ENCODE assay signal across 9 cellular contexts in the genomic region with DNA sequence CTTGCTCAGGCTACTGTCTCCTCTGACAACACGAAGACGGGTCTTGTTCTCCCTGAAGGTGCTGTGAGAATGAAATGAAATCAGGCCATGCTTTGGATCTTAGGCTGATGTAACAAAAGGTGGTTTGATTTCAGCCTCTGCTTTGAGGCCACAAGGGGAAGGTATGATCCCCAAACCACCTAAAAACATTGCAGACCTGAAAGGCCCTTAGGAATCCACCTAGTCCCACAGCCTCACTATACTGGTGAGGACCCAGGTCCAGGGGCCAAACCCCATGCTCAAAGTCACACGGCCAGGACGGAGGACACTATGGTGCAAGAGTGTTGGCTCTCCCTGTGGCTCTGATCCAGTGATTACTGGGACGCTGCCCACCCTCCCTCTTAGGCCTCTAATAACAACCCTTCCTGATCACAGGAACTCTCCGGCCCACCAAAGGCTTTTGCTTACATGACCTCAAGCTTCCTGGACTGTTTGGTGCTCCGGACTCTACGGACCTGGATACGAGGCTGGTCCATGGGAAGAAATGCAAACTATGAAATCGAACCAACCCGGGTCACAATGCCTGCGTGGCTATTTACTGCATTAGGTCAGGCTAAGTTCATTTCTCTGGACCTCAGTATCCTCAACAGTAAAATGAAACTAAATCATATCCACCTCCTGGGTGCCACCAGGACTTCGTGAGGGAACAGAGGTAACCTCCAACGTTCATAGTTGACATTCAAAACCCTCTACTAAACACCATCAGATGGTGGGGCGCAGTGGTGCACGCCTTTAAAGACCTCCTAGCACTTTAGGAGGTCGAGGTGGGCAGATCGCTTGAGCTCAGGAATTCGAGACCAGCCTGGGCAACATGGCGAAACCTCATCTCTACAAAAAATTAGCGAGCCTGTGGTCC. TPM values are rescaled to one million over a fixed set of nuclear protein-coding genes. Genes with fewer than 3 reads are reported as not detected.
DNase-seq lines count a peak whose midpoint lies in the region; ATAC-seq, FAIRE-seq and TF ChIP-seq lines count a peak whose summit lies in the region.
"Had no signal": no experiment of that assay in that cellular context is flagged by ENCODE, and none has a peak within 500 bp of the region (broad histone marks: within the 10 kb centered on the region; RNA-seq: fewer than 3 reads in every experiment).

No MANE protein-coding gene starts in this region.

- H3K27ac Mint-ChIP-seq in activated naive CD8-positive, alpha-beta T cell treated with anti-CD3 and anti-CD28 coated beads, Interleukin-2, amount 50 U/mL, for 24 hours: peak overlapping the region; percentile 86

- intact Hi-C loops in kidney (cut with DNase I): no loop called here
- intact Hi-C loops in tibial artery (cut with DNase I; ENCODE audit: low total_unique reads): no loop called here

- no peak for ATAC-seq in activated naive CD8-positive, alpha-beta T cell treated with anti-CD3 and anti-CD28 coated beads, Interleukin-2, amount 50 U/mL, for 24 hours
- no peak for ATAC-seq in GM18519 (IDR thresholded peaks at IDR 0.05; ENCODE audit: low FRiP score, unreplicated experiment)

- peak overlapping the region; percentile 92 to 97 for H3K9ac ChIP-seq in kidney (ENCODE audit: low read length in 2 of 2)

- H3K4me3 ChIP-seq in kidney (ENCODE audit: low read length in 2 of 2) (peak overlapping the region; percentile 93 to 94), tibial artery (peak overlapping the region; percentile 71 to 89)

- TF ChIP-seq CTCF in kidney (IDR thresholded peaks at IDR 0.05; ENCODE audit: borderline replicate concordance, extremely low read depth, insufficient read depth) (no peak), tibial artery (IDR thresholded peaks at IDR 0.05) (no peak)

- no peaks in the 10 kb centered on the region for H3K27me3 ChIP-seq in tibial artery

- peak overlapping the region; percentile 97 for H3K4me3 Mint-ChIP-seq in activated naive CD8-positive, alpha-beta T cell treated with anti-CD3 and anti-CD28 coated beads, Interleukin-2, amount 50 U/mL, for 24 hours

- H3K27me3 Mint-ChIP-seq in activated naive CD8-positive, alpha-beta T cell treated with anti-CD3 and anti-CD28 coated beads, Interleukin-2, amount 50 U/mL, for 24 hours: no peaks in the 10 kb centered on the region

- peak; percentile 64 for DNase-seq in activated CD8-positive, alpha-beta memory T cell treated with anti-CD3 and anti-CD28 coated beads for 24 hours
- DNase-seq in activated CD8-positive, alpha-beta memory T cell treated with anti-CD3 and anti-CD28 coated beads, Interleukin-2, amount 50 U/mL, for 4 hours: no peak
- DNase-seq in activated naive CD8-positive, alpha-beta T cell treated with anti-CD3 and anti-CD28 coated beads, Interleukin-2, amount 50 U/mL, for 24 hours: no peak
- DNase-seq in kidney: no peak
- DNase-seq in tibial artery: peak; percentile 81 to 86
- DNase-seq in MV-4-11 (lab: John Stamatoyannopoulos, UW): no peak
- no peak for DNase-seq in NCI-H187 (lab: John Stamatoyannopoulos, UW)

- H3K4me1 ChIP-seq in kidney (ENCODE audit: control insufficient read depth in 1 of 2, insufficient read depth in 1 of 2, low read depth in 1 of 2, low read length in 2 of 2) (peaks cover 12 to 26% of the 10 kb centered on the region in 2 donors), tibial artery (peaks cover 4 to 57% (median 32%) of the 10 kb centered on the region in 4 donors)

- peaks cover 34% of the 10 kb centered on the region for H3K36me3 Mint-ChIP-seq in activated naive CD8-positive, alpha-beta T cell treated with anti-CD3 and anti-CD28 coated beads, Interleukin-2, amount 50 U/mL, for 24 hours (ENCODE audit: low read depth)

- no peak for FAIRE-seq in kidney (lab: Jason Lieb, UNC)
- FAIRE-seq: G401.6 had no signal

- H3K36me3 ChIP-seq in kidney (ENCODE audit: control insufficient read depth in 1 of 2, insufficient read depth in 2 of 2, low read length in 2 of 2) (peaks cover 0 to 9% of the 10 kb centered on the region in 2 donors), tibial artery (peaks cover 8 to 12% (median 11%) of the 10 kb centered on the region in 3 donors)

- peak overlapping the region in 1 of 2 donors; percentile 45 for H3K27ac ChIP-seq in kidney (ENCODE audit: low read depth in 2 of 2, low read length in 2 of 2)
- H3K27ac ChIP-seq in tibial artery: peak overlapping the region; percentile 83 to 86

- no peaks in the 10 kb centered on the region for H3K9me3 ChIP-seq in kidney (ENCODE audit: control insufficient read depth in 1 of 2, low read length in 2 of 2)
- no peaks in the 10 kb centered on the region for H3K9me3 ChIP-seq in tibial artery

- H3K4me1 Mint-ChIP-seq in activated naive CD8-positive, alpha-beta T cell treated with anti-CD3 and anti-CD28 coated beads, Interleukin-2, amount 50 U/mL, for 24 hours: peaks cover 73% of the 10 kb centered on the region

- H3K9me3 Mint-ChIP-seq in activated naive CD8-positive, alpha-beta T cell treated with anti-CD3 and anti-CD28 coated beads, Interleukin-2, amount 50 U/mL, for 24 hours: peaks cover 4% of the 10 kb centered on the region

RNA-seq across cellular contexts. Expression of gene TRIM25, which starts 1.5 kb away (rescaled TPM):
- 62.3 TPM for total RNA-seq in kidney
- 8.4 TPM for polyA plus RNA-seq in kidney (ENCODE audit: insufficient read depth, low read depth, low replicate concordance)

RNA-seq across cellular contexts. Expression of gene COIL, which starts 48.5 kb away (rescaled TPM):
- total RNA-seq in kidney: 14.2 TPM
- 8.6 TPM for polyA plus RNA-seq in kidney (ENCODE audit: insufficient read depth, low read depth, low replicate concordance)

Comparison
In these comparisons a context has a peak if more than half of its experiments do, and no peak if none do; other contexts are left out.
1. DNase-seq: peak in activated CD8-positive, alpha-beta memory T cell treated with anti-CD3 and anti-CD28 coated beads for 24 hours (single experiment) and tibial artery (2 of 2); none in activated CD8-positive, alpha-beta memory T cell treated with anti-CD3 and anti-CD28 coated beads, Interleukin-2, amount 50 U/mL, for 4 hours (single experiment), activated naive CD8-positive, alpha-beta T cell treated with anti-CD3 and anti-CD28 coated beads, Interleukin-2, amount 50 U/mL, for 24 hours (single experiment), kidney (single experiment), MV-4-11 (single experiment) and NCI-H187 (0 of 2).